ENCODE assay signal across 20 cellular contexts in genomic region chr14:101246894-101247853, GRCh38.
DNase-seq lines count a peak whose midpoint lies in the region; TF ChIP-seq lines count a peak whose summit lies in the region.
"Had no signal": no experiment of that assay in that cellular context is flagged by ENCODE, and none has a peak within 500 bp of the region (broad histone marks: within the 10 kb centered on the region; RNA-seq: fewer than 3 reads in every experiment).

No MANE protein-coding gene starts in this region.

- no peak overlapping the region for H3K4me3 Mint-ChIP-seq in endodermal cell
- H3K4me3 Mint-ChIP-seq: GM23338 had no signal

- no peaks in the 10 kb centered on the region for H3K9me3 Mint-ChIP-seq in endodermal cell
- H3K9me3 Mint-ChIP-seq: GM23338 had no signal

- H3K4me1 Mint-ChIP-seq in endodermal cell: peaks cover 3% of the 10 kb centered on the region

- peaks cover 7% of the 10 kb centered on the region for H3K27me3 Mint-ChIP-seq in endodermal cell (ENCODE audit: insufficient read depth)

- no peaks in the 10 kb centered on the region for H3K36me3 Mint-ChIP-seq in endodermal cell (ENCODE audit: low read depth)

- no peaks in the 10 kb centered on the region for H3K9me3 ChIP-seq in right atrium auricular region
- no peaks in the 10 kb centered on the region for H3K9me3 ChIP-seq in left ventricle myocardium inferior (replicated peaks)
- H3K9me3 ChIP-seq in endodermal cell (ENCODE audit: control insufficient read depth, low read length): peaks cover 8% of the 10 kb centered on the region

- intact Hi-C loops in left ventricle myocardium inferior (cut with micrococcal nuclease): no loop called here
- intact Hi-C loops in posterior vena cava (cut with DNase I): no loop called here

- H3K36me3 ChIP-seq in right atrium auricular region: no peaks in the 10 kb centered on the region
- H3K36me3 ChIP-seq in left ventricle myocardium inferior: no peaks in the 10 kb centered on the region
- no peaks in the 10 kb centered on the region for H3K36me3 ChIP-seq in endodermal cell (ENCODE audit: control insufficient read depth, insufficient read depth, low read length)

- WGBS in endodermal cell (ENCODE audit: insufficient coverage in 1 of 2, insufficient read length in 1 of 2), 2 experiments: 92 to 95% methylated on average over 12 to 26 of the region's 26 CpGs

- CTCF ChIA-PET in HEK293T (lab: Yijun Ruan, JAX): no interaction called here

- no peak overlapping the region for H3K27ac ChIP-seq in right atrium auricular region
- no peak overlapping the region for H3K27ac ChIP-seq in left ventricle myocardium inferior (replicated peaks)
- no peak overlapping the region for H3K27ac ChIP-seq in endodermal cell (ENCODE audit: low read depth, low read length)
- H3K27ac ChIP-seq: C4-2B, RWPE1 had no signal

- H3K4me3 ChIP-seq in right atrium auricular region (no peak overlapping the region), left ventricle myocardium inferior (no peak overlapping the region), endodermal cell (ENCODE audit: low read length) (no peak overlapping the region)
- H3K4me3 ChIP-seq: GM23338 had no signal

- H3K9ac ChIP-seq in endodermal cell (ENCODE audit: extremely low read depth, low read length, poor library complexity, severe bottlenecking): no peak overlapping the region

- H3K4me1 ChIP-seq in right atrium auricular region (no peaks in the 10 kb centered on the region), left ventricle myocardium inferior (no peaks in the 10 kb centered on the region), endodermal cell (ENCODE audit: control insufficient read depth, insufficient read depth, low read length) (no peaks in the 10 kb centered on the region)

- DNase-seq in right atrium auricular region (ENCODE audit: low spot score) (peak; percentile 53), left ventricle myocardium inferior (no peak), endodermal cell (peak; percentile 22), posterior vena cava (ENCODE audit: low spot score) (peak; percentile 60), HEK293T (ENCODE audit: extremely low spot score) (no peak), T-helper 2 cell (no peak), NCI-H1436 treated with DMSO at 0.1 percent for 48 hours (lab: John Stamatoyannopoulos, UW) (no peak), SKM-1 (lab: John Stamatoyannopoulos, UW; ENCODE audit: unreplicated experiment) (no peak)
- DNase-seq: DMS153; EL; MV-4-11; NCI-H1417 treated with DMSO at 0.1 percent for 48 hours; NCI-H2029; NCI-H2171; NCI-H446; NCI-H69; NK-92 treated with Interleukin-12 subunit alpha and Interleukin-12 subunit beta, amount 100 ng/mL, for 24 hours had no signal

- H3K27ac Mint-ChIP-seq in endodermal cell: no peak overlapping the region
- H3K27ac Mint-ChIP-seq: GM23338 had no signal

- POLR2A ChIA-PET in HEK293T (lab: Yijun Ruan, JAX): no interaction called here

- TF ChIP-seq CTCF in right atrium auricular region (IDR thresholded peaks at IDR 0.05) (no peak), left ventricle myocardium inferior (IDR thresholded peaks at IDR 0.05; ENCODE audit: borderline replicate concordance) (no peak), endodermal cell (conservative IDR thresholded peaks at IDR 0.05) (no peak)

- H3K27me3 ChIP-seq in right atrium auricular region (no peaks in the 10 kb centered on the region), left ventricle myocardium inferior (ENCODE audit: low read depth) (peaks cover 45% of the 10 kb centered on the region), endodermal cell (ENCODE audit: control insufficient read depth, insufficient read depth, low read length, poor library complexity, severe bottlenecking) (peaks cover 8% of the 10 kb centered on the region)

TF ChIP-seq in HEK293T, 16 proteins besides CTCF, POLR2A, EP300 and RAD21:
- TF ChIP-seq ZNF384 (IDR thresholded peaks at IDR 0.05) (no peak), BHLHE40 (IDR thresholded peaks at IDR 0.05; ENCODE audit: borderline replicate concordance) (no peak), FOXA1 (IDR thresholded peaks at IDR 0.05) (no peak), HDGF (IDR thresholded peaks at IDR 0.05; ENCODE audit: borderline replicate concordance) (no peak), ARNT (IDR thresholded peaks at IDR 0.05) (no peak), SP1 (IDR thresholded peaks at IDR 0.05) (no peak), SUZ12 (IDR thresholded peaks at IDR 0.05) (no peak), L3MBTL2 (conservative IDR thresholded peaks at IDR 0.05) (no peak), CTBP1 (IDR thresholded peaks at IDR 0.05; ENCODE audit: borderline replicate concordance) (no peak), LEF1 (IDR thresholded peaks at IDR 0.05; ENCODE audit: borderline replicate concordance) (no peak), FOXM1 (IDR thresholded peaks at IDR 0.05; ENCODE audit: borderline replicate concordance) (no peak), FOXK2 (IDR thresholded peaks at IDR 0.05) (no peak), TARDBP (IDR thresholded peaks at IDR 0.05) (no peak), NFRKB (IDR thresholded peaks at IDR 0.05) (no peak), ELF4 (IDR thresholded peaks at IDR 0.05) (no peak)
- TF ChIP-seq, protein P1, sequence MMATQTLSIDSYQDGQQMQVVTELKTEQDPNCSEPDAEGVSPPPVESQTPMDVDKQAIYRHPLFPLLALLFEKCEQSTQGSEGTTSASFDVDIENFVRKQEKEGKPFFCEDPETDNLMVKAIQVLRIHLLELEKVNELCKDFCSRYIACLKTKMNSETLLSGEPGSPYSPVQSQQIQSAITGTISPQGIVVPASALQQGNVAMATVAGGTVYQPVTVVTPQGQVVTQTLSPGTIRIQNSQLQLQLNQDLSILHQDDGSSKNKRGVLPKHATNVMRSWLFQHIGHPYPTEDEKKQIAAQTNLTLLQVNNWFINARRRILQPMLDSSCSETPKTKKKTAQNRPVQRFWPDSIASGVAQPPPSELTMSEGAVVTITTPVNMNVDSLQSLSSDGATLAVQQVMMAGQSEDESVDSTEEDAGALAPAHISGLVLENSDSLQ (IDR thresholded peaks at IDR 0.05): no peak

Comparison
In these comparisons a context has a peak if more than half of its experiments do, and no peak if none do; other contexts are left out.
1. DNase-seq: peak in right atrium auricular region (single experiment), endodermal cell (single experiment) and posterior vena cava (single experiment); none in left ventricle myocardium inferior (single experiment), HEK293T (single experiment), T-helper 2 cell (0 of 5), NCI-H1436 treated with DMSO at 0.1 percent for 48 hours (single experiment) and SKM-1 (single experiment).